ENCODE assay signal across 1 cellular context in the genomic region with DNA sequence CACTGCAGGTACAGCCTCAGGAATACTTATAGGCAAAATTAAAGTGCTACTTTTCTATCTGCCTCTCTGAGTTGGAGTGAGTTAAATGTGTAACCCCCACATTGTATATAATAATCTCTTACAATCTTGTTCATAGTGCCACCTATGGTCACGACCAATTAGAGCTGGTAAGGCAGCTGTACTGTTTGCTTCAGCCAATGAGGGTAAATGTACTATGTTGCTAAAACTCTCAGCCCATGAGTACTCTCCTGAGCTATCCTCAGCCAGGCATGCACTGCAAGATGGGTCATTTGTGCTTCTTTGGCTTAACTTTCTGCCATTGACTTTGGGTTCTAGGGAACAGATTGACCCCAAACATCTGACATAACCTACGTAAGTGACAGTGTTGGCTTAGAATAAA.
TF ChIP-seq lines count a peak whose summit lies in the region.

No MANE protein-coding gene starts in this region.

TF ChIP-seq in IMR-90, 13 proteins besides CTCF, POLR2A, EP300 and RAD21 (continued from another document):
- TF ChIP-seq SMC3 (IDR thresholded peaks at IDR 0.05; ENCODE audit: low read depth, low read length) (no peak), MAFK (IDR thresholded peaks at IDR 0.05; ENCODE audit: low read depth, low read length) (no peak), RFX5 (IDR thresholded peaks at IDR 0.05; ENCODE audit: low read depth, low read length) (no peak), CHD1 (IDR thresholded peaks at IDR 0.05; ENCODE audit: low read depth, low read length) (no peak), MAZ (IDR thresholded peaks at IDR 0.05; ENCODE audit: borderline replicate concordance, low read depth, low read length) (no peak), NFE2L2 (IDR thresholded peaks at IDR 0.05; ENCODE audit: low read depth, low read length) (no peak), RCOR1 (IDR thresholded peaks at IDR 0.05; ENCODE audit: insufficient replicate concordance, low read length) (no peak), FOS (IDR thresholded peaks at IDR 0.05; ENCODE audit: low read depth, low read length) (no peak), BHLHE40 (IDR thresholded peaks at IDR 0.05; ENCODE audit: low read depth, low read length) (no peak), CEBPB (IDR thresholded peaks at IDR 0.05; ENCODE audit: low read depth, low read length) (no peak)
- TF ChIP-seq, protein P1, sequence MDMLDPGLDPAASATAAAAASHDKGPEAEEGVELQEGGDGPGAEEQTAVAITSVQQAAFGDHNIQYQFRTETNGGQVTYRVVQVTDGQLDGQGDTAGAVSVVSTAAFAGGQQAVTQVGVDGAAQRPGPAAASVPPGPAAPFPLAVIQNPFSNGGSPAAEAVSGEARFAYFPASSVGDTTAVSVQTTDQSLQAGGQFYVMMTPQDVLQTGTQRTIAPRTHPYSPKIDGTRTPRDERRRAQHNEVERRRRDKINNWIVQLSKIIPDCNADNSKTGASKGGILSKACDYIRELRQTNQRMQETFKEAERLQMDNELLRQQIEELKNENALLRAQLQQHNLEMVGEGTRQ (IDR thresholded peaks at IDR 0.05; ENCODE audit: low read depth, low read length), result no peak
TF ChIP-seq in IMR-90: peak in this region for 0.
